11 cellular contexts compared by ENCODE assay signal in the genomic region with DNA sequence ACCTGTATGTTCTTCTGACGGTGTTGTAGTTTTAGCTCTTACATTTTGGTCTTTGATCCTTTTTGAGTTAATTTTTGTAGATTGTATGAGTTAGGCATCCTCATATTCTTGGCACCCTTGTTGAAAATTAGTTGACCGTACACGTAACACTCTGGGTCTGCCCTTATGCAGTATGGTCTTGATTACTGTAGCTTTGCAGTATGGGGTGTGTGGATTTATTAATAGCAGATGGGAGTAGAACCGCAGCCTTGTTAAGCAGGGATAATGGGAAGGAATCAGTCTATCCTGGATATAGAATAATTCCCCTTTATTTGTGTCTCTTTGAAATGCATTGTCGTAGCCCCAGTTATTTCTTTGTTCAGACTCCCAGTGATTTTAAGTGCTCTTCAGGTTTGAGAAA.
"Had no signal": no experiment of that assay in that cellular context is flagged by ENCODE, and none has a peak within 500 bp of the region (broad histone marks: within the 10 kb centered on the region; RNA-seq: fewer than 3 reads in every experiment).

No MANE protein-coding gene starts in this region.

- FAIRE-seq: endometrium had no signal

- H3K4me1 Mint-ChIP-seq: neural crest cell had no signal

- H3K9me3 Mint-ChIP-seq: activated naive CD4-positive, alpha-beta T cell treated with anti-CD3 and anti-CD28 coated beads, Interleukin-2, amount 50 U/mL, for 72 hours; neural crest cell had no signal

- H3K4me3 Mint-ChIP-seq: neural crest cell had no signal

- H3K27ac ChIP-seq: brain microvascular endothelial cell, esophagus muscularis mucosa, sigmoid colon had no signal

- ATAC-seq: activated naive CD4-positive, alpha-beta T cell treated with anti-CD3 and anti-CD28 coated beads, Interleukin-2, amount 50 U/mL, for 72 hours had no signal

- H3K9me3 ChIP-seq: esophagus muscularis mucosa, sigmoid colon had no signal

- H3K4me3 ChIP-seq: esophagus muscularis mucosa, sigmoid colon had no signal

- H3K27me3 ChIP-seq: brain microvascular endothelial cell, esophagus muscularis mucosa, sigmoid colon had no signal

- H3K4me1 ChIP-seq: esophagus muscularis mucosa, sigmoid colon had no signal

- DNase-seq: amygdala; hippocampal formation; sigmoid colon; stimulated activated CD4-positive, alpha-beta T cell treated with anti-CD3 and anti-CD28 coated beads, Interleukin-12 subunit alpha, Interleukin-12 subunit beta, amount 100 ng/mL, for 4 hours; stimulated activated naive CD4-positive, alpha-beta T cell; trophoblast cell had no signal
